In genomic region chr7:10412426-10413019, GRCh38 we compare ENCODE assay signal across 9 cellular contexts.
DNase-seq lines count a peak whose midpoint lies in the region; ATAC-seq, FAIRE-seq and TF ChIP-seq lines count a peak whose summit lies in the region.
"Had no signal": no experiment of that assay in that cellular context is flagged by ENCODE, and none has a peak within 500 bp of the region (broad histone marks: within the 10 kb centered on the region; RNA-seq: fewer than 3 reads in every experiment).

No MANE protein-coding gene starts in this region.

- ATAC-seq in CD4-positive, alpha-beta T cell (ENCODE audit: poor library complexity) = no peak
- ATAC-seq in GM18508 (IDR thresholded peaks at IDR 0.05; ENCODE audit: insufficient read depth, unreplicated experiment) = peak; percentile 84
- peak; percentile 87 for ATAC-seq in HG03039 (IDR thresholded peaks at IDR 0.05; ENCODE audit: unreplicated experiment)

- CTCF ChIA-PET in CD4-positive, alpha-beta T cell (lab: Charles Lee) = no interaction called here

- H3K9me3 Mint-ChIP-seq in CD4-positive, alpha-beta T cell = no peaks in the 10 kb centered on the region

- no peaks in the 10 kb centered on the region for H3K4me1 ChIP-seq in adrenal gland (replicated peaks in 1 of 2)

- no peak for DNase-seq in CD4-positive, alpha-beta T cell
- peak; percentile 74 for DNase-seq in NCI-H2107 treated with DMSO at 0.1 percent for 48 hours (lab: John Stamatoyannopoulos, UW; ENCODE audit: unreplicated experiment)
- DNase-seq in adrenal gland = peak; percentile 16 to 58 (median 35)
- no peak for DNase-seq in T-helper 9 cell
- DNase-seq in NK-92 (lab: John Stamatoyannopoulos, UW; ENCODE audit: unreplicated experiment) = no peak

- POLR2A ChIA-PET in CD4-positive, alpha-beta T cell (lab: Charles Lee) = no interaction called here

- H3K36me3 ChIP-seq in adrenal gland (replicated peaks in 1 of 2) = no peaks in the 10 kb centered on the region
- H3K36me3 ChIP-seq: neutrophil had no signal

- H3K27me3 ChIP-seq in CD4-positive, alpha-beta T cell (ENCODE audit: control insufficient read depth, insufficient read depth, low read length) = no peaks in the 10 kb centered on the region
- H3K27me3 ChIP-seq in adrenal gland = no peaks in the 10 kb centered on the region
- H3K27me3 ChIP-seq: neutrophil had no signal

- no peak for TF ChIP-seq POLR2A in adrenal gland (IDR thresholded peaks at IDR 0.05)

- H3K4me3 Mint-ChIP-seq in CD4-positive, alpha-beta T cell = no peak overlapping the region

- H3K27ac ChIP-seq in CD4-positive, alpha-beta T cell (ENCODE audit: low read depth, low read length) = no peak overlapping the region
- no peak overlapping the region for H3K27ac ChIP-seq in adrenal gland
- H3K27ac ChIP-seq: neutrophil had no signal

- peak; percentile 56 for TF ChIP-seq CTCF in CD4-positive, alpha-beta T cell (IDR thresholded peaks at IDR 0.05)
- peak; percentile 44 to 77 (median 54) for TF ChIP-seq CTCF in adrenal gland (IDR thresholded peaks at IDR 0.05)

- no peaks in the 10 kb centered on the region for H3K4me1 Mint-ChIP-seq in CD4-positive, alpha-beta T cell (ENCODE audit: low read depth)

- H3K27me3 Mint-ChIP-seq in CD4-positive, alpha-beta T cell = no peaks in the 10 kb centered on the region

- H3K9me3 ChIP-seq in CD4-positive, alpha-beta T cell (ENCODE audit: control insufficient read depth, low read length) = no peaks in the 10 kb centered on the region
- no peaks in the 10 kb centered on the region for H3K9me3 ChIP-seq in adrenal gland (replicated peaks in 1 of 3)
- H3K9me3 ChIP-seq: neutrophil had no signal

- intact Hi-C loops in CD4-positive, alpha-beta T cell (cut with DNase I, micrococcal nuclease) = loop anchor here in 1 of 2 experiments (5.0 kb wide), 1 partner anchor 1995 kb away; no protein-coding TSS in a partner anchor
- intact Hi-C loops in adrenal gland (cut with DNase I) = loop anchor here in 1 of 2 donors (10.0 kb wide), 1 partner anchor 932 kb away; no protein-coding TSS in a partner anchor

- no peaks in the 10 kb centered on the region for H3K36me3 Mint-ChIP-seq in CD4-positive, alpha-beta T cell (ENCODE audit: low read depth)

- peak; percentile 96 for FAIRE-seq in islet of Langerhans (lab: Jason Lieb, UNC)

- no peak overlapping the region for H3K27ac Mint-ChIP-seq in CD4-positive, alpha-beta T cell

- 3 to 5% (median 5%) methylated on average over 3 of the region's 3 CpGs for WGBS in adrenal gland, 4 donors

- H3K4me3 ChIP-seq in adrenal gland = no peak overlapping the region

Comparison
In these comparisons a context has a peak if more than half of its experiments do, and no peak if none do; other contexts are left out.
1. DNase-seq: peak in NCI-H2107 treated with DMSO at 0.1 percent for 48 hours (single experiment) and adrenal gland (7 of 7); none in CD4-positive, alpha-beta T cell (0 of 10), T-helper 9 cell (single experiment) and NK-92 (single experiment).